In the genomic region with DNA sequence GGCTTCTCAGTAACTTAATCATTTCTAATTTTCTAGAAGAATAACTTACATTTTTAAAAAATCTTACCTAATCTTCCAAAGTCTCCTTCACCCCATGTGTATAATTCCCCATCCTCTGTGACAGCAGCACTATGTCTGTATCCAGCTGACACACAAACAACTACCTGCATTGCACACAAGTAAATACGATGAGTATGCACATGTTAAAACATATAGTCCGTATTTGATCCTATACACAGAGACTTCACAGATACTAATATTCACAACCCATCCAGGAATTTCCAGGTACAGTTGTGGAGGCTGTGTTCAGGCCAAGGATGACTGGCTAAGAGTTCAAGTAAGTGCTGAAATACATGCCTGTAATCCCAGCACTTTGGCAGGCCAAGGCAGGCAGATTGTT, we compare ENCODE assay signal across 20 cellular contexts.
DNase-seq lines count a peak whose midpoint lies in the region; ATAC-seq and TF ChIP-seq lines count a peak whose summit lies in the region.
"Had no signal": no experiment of that assay in that cellular context is flagged by ENCODE, and none has a peak within 500 bp of the region (broad histone marks: within the 10 kb centered on the region; RNA-seq: fewer than 3 reads in every experiment).

No MANE protein-coding gene starts in this region.

- POLR2A ChIA-PET in activated CD8-positive, alpha-beta T cell treated with anti-CD3 and anti-CD28 coated beads for 36 hours (lab: Charles Lee): no interaction called here
- POLR2A ChIA-PET in activated CD8-positive, alpha-beta T cell treated with anti-CD3 and anti-CD28 coated beads, Interleukin-2, amount 10 ng/mL, durations not matched to agents 7 days and 5 days (lab: Charles Lee): interaction anchor here (0.6 kb wide), 1 partner anchor 128 kb away, joined by 3 read pairs; no protein-coding TSS in a partner anchor

- H3K4me1 Mint-ChIP-seq in activated CD8-positive, alpha-beta T cell treated with anti-CD3 and anti-CD28 coated beads for 36 hours (ENCODE audit: low read depth): peaks cover 4% of the 10 kb centered on the region
- no peaks in the 10 kb centered on the region for H3K4me1 Mint-ChIP-seq in activated CD8-positive, alpha-beta T cell treated with anti-CD3 and anti-CD28 coated beads, Interleukin-2, amount 10 ng/mL, durations not matched to agents 7 days and 5 days (ENCODE audit: low read depth)
- peaks cover 5% of the 10 kb centered on the region for H3K4me1 Mint-ChIP-seq in central memory CD8-positive, alpha-beta T cell
- no peaks in the 10 kb centered on the region for H3K4me1 Mint-ChIP-seq in nephron progenitor cell
- H3K4me1 Mint-ChIP-seq: CD14-positive monocyte had no signal

- peak overlapping the region; percentile 22 for H3K27ac Mint-ChIP-seq in activated CD8-positive, alpha-beta T cell treated with anti-CD3 and anti-CD28 coated beads for 36 hours
- no peak overlapping the region for H3K27ac Mint-ChIP-seq in activated CD8-positive, alpha-beta T cell treated with anti-CD3 and anti-CD28 coated beads, Interleukin-2, amount 10 ng/mL, durations not matched to agents 7 days and 5 days
- peak overlapping the region; percentile 79 for H3K27ac Mint-ChIP-seq in central memory CD8-positive, alpha-beta T cell (ENCODE audit: low read depth)
- peak overlapping the region; percentile 28 for H3K27ac Mint-ChIP-seq in nephron progenitor cell
- H3K27ac Mint-ChIP-seq: CD4-positive, alpha-beta T cell; HFFc6 had no signal

- peaks cover 2% of the 10 kb centered on the region for H3K36me3 Mint-ChIP-seq in activated CD8-positive, alpha-beta T cell treated with anti-CD3 and anti-CD28 coated beads for 36 hours (ENCODE audit: low read depth)
- peaks cover 20% of the 10 kb centered on the region for H3K36me3 Mint-ChIP-seq in activated CD8-positive, alpha-beta T cell treated with anti-CD3 and anti-CD28 coated beads, Interleukin-2, amount 10 ng/mL, durations not matched to agents 7 days and 5 days (ENCODE audit: low read depth)
- H3K36me3 Mint-ChIP-seq in central memory CD8-positive, alpha-beta T cell (ENCODE audit: insufficient read depth): peaks cover 41% of the 10 kb centered on the region
- peaks cover 11% of the 10 kb centered on the region for H3K36me3 Mint-ChIP-seq in nephron progenitor cell (ENCODE audit: low read depth)

- DNase-seq in activated CD8-positive, alpha-beta T cell treated with anti-CD3 and anti-CD28 coated beads for 36 hours: no peak
- DNase-seq in activated CD8-positive, alpha-beta T cell treated with anti-CD3 and anti-CD28 coated beads, Interleukin-2, amount 10 ng/mL, durations not matched to agents 7 days and 5 days: no peak
- DNase-seq in central memory CD8-positive, alpha-beta T cell (ENCODE audit: low spot score in 2 of 2): no peak
- no peak for DNase-seq in nephron progenitor cell
- no peak for DNase-seq in HuH-7.5 (ENCODE audit: low spot score)
- DNase-seq in GM20000 (ENCODE audit: low spot score): no peak
- DNase-seq in NCI-H1417 treated with DMSO at 0.1 percent for 48 hours (lab: John Stamatoyannopoulos, UW): no peak
- no peak for DNase-seq in NCI-H146 (lab: John Stamatoyannopoulos, UW)
- DNase-seq: ACHN; AML-193; BE2C; CD4-positive, alpha-beta T cell; COR-L47; DMS153; DND-41; GDM1; GOT3; HFFc6 had no signal

- CTCF ChIA-PET in activated CD8-positive, alpha-beta T cell treated with anti-CD3 and anti-CD28 coated beads for 36 hours (lab: Charles Lee): interaction anchor here (1.2 to 1.7 kb wide), 3 partner anchors 27 to 291 kb away, joined by 3 to 7 read pairs (median 3); partner anchors contain the start of gene DAPK2
- CTCF ChIA-PET in activated CD8-positive, alpha-beta T cell treated with anti-CD3 and anti-CD28 coated beads, Interleukin-2, amount 10 ng/mL, durations not matched to agents 7 days and 5 days (lab: Charles Lee): interaction anchor here (0.6 to 5.5 kb wide), 8 partner anchors 18 to 313 kb away, joined by 3 to 76 read pairs (median 4); partner anchors contain the start of gene DAPK2

- no peaks in the 10 kb centered on the region for H3K27me3 Mint-ChIP-seq in activated CD8-positive, alpha-beta T cell treated with anti-CD3 and anti-CD28 coated beads for 36 hours
- no peaks in the 10 kb centered on the region for H3K27me3 Mint-ChIP-seq in activated CD8-positive, alpha-beta T cell treated with anti-CD3 and anti-CD28 coated beads, Interleukin-2, amount 10 ng/mL, durations not matched to agents 7 days and 5 days (ENCODE audit: low read depth)
- H3K27me3 Mint-ChIP-seq in central memory CD8-positive, alpha-beta T cell: no peaks in the 10 kb centered on the region
- H3K27me3 Mint-ChIP-seq in nephron progenitor cell (ENCODE audit: low read depth, poor library complexity): no peaks in the 10 kb centered on the region
- H3K27me3 Mint-ChIP-seq: CD4-positive, alpha-beta T cell had no signal

- TF ChIP-seq CTCF in activated CD8-positive, alpha-beta T cell treated with anti-CD3 and anti-CD28 coated beads for 36 hours (IDR thresholded peaks at IDR 0.05): no peak
- TF ChIP-seq CTCF in nephron progenitor cell (IDR thresholded peaks at IDR 0.05) (no peak), GM20000 (IDR thresholded peaks at IDR 0.05; ENCODE audit: extremely low read depth, missing control alignments) (no peak)

- H3K4me3 Mint-ChIP-seq in activated CD8-positive, alpha-beta T cell treated with anti-CD3 and anti-CD28 coated beads for 36 hours: no peak overlapping the region
- H3K4me3 Mint-ChIP-seq in activated CD8-positive, alpha-beta T cell treated with anti-CD3 and anti-CD28 coated beads, Interleukin-2, amount 10 ng/mL, durations not matched to agents 7 days and 5 days: no peak overlapping the region
- H3K4me3 Mint-ChIP-seq in central memory CD8-positive, alpha-beta T cell: no peak overlapping the region
- H3K4me3 Mint-ChIP-seq in nephron progenitor cell: no peak overlapping the region
- H3K4me3 Mint-ChIP-seq: CD14-positive monocyte; CD4-positive, alpha-beta T cell; HFFc6 had no signal

- ATAC-seq in activated CD8-positive, alpha-beta T cell treated with anti-CD3 and anti-CD28 coated beads for 36 hours: no peak
- no peak for ATAC-seq in activated CD8-positive, alpha-beta T cell treated with anti-CD3 and anti-CD28 coated beads, Interleukin-2, amount 10 ng/mL, durations not matched to agents 7 days and 5 days
- no peak for ATAC-seq in central memory CD8-positive, alpha-beta T cell (replicated peaks; ENCODE audit: extremely low read depth, poor library complexity, severe bottlenecking)
- ATAC-seq: GM12878 had no signal

- H3K9me3 Mint-ChIP-seq in activated CD8-positive, alpha-beta T cell treated with anti-CD3 and anti-CD28 coated beads for 36 hours: no peaks in the 10 kb centered on the region
- no peaks in the 10 kb centered on the region for H3K9me3 Mint-ChIP-seq in activated CD8-positive, alpha-beta T cell treated with anti-CD3 and anti-CD28 coated beads, Interleukin-2, amount 10 ng/mL, durations not matched to agents 7 days and 5 days (ENCODE audit: insufficient read depth)
- no peaks in the 10 kb centered on the region for H3K9me3 Mint-ChIP-seq in central memory CD8-positive, alpha-beta T cell
- no peaks in the 10 kb centered on the region for H3K9me3 Mint-ChIP-seq in nephron progenitor cell
- H3K9me3 Mint-ChIP-seq: CD14-positive monocyte; CD4-positive, alpha-beta T cell; HFFc6 had no signal

- intact Hi-C loops in activated CD8-positive, alpha-beta T cell treated with anti-CD3 and anti-CD28 coated beads for 36 hours (cut with micrococcal nuclease): no loop called here
